In the genomic region with DNA sequence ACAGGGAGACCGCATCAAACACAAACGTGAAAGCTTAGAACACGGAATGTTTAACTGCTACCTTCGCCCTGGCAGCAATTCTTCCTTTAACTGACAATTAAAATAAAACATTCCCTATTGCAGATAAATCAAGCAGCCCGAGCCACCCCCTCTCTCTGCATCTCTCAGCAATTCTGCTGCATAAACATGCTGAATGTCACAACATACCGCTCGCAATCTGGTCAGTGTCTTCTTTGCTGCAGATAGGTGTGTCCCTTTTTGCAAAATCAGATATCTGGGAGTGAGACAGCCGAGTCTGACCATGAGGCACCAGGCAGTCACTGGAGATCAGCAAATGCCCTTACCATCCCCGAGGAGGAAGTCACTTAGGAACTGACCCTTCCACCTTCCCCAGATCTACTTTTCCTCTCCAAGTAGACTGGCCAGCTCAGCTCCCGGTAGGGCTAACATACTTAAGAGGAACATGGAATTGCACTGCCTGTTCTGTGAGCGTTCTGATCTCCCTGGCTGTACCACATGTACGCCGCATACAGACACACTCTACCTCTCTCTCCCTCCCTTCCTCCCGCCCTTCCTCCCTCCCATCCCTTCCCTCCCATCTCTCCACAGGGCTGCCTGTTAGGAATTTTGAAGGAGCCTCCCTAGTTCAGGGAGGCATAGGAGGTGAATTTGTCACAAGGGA, we compare ENCODE assay signal across 12 cellular contexts. TPM values are rescaled to one million over a fixed set of nuclear protein-coding genes. Genes with fewer than 3 reads are reported as not detected.
A peak's percentile ranks its signal among the peaks of the same experiment; 100 is the strongest.
DNase-seq lines count a peak whose midpoint lies in the region; ATAC-seq, FAIRE-seq and TF ChIP-seq lines count a peak whose summit lies in the region.
"Had no signal": no experiment of that assay in that cellular context is flagged by ENCODE, and none has a peak within 500 bp of the region (broad histone marks: within the 10 kb centered on the region; RNA-seq: fewer than 3 reads in every experiment).

A gene (minus strand): TSS at position 535 of the 682 bp plus-strand sequence.

- peak within 1 kb of the TSS; percentile 20; the same call in 1 of the 2 replicates for H2AK5ac ChIP-seq in H1 (ENCODE audit: low read depth, low read length)

- no peaks in the 10 kb centered on the region for H3K9me3 ChIP-seq in H1 (ENCODE audit: insufficient read depth in 2 of 2, low read depth in 1 of 2, low read length in 1 of 2)

- H4K91ac ChIP-seq in H1 (replicated peaks; ENCODE audit: insufficient read length, low read length), result peak within 1 kb of the TSS; percentile 14

- no peak within 1 kb of the TSS for H3K23ac ChIP-seq in H1 (ENCODE audit: insufficient read length)

- H3K56ac ChIP-seq in H1 (replicated peaks; ENCODE audit: insufficient read length, low read depth, low read length), result no peak within 1 kb of the TSS

- peak within 1 kb of the TSS; percentile 59 to 71 for H3K4me2 ChIP-seq in H1 (ENCODE audit: insufficient read depth in 1 of 2, low read depth in 2 of 2, low read length in 2 of 2)

- H3K36me3 ChIP-seq in H1 (ENCODE audit: control insufficient read depth in 2 of 4, insufficient read depth in 4 of 4, low read length in 3 of 4), result no peaks in the 10 kb centered on the region

- H3K27ac ChIP-seq in H1 (ENCODE audit: low read depth, low read length), result no peak within 1 kb of the TSS

- peak within 1 kb of the TSS; percentile 91 for H2AFZ ChIP-seq in H1 (ENCODE audit: low read length)

- no peak for TF ChIP-seq RAD21 in H1 (IDR thresholded peaks at IDR 0.05 in 1 of 2, conservative IDR thresholded peaks at IDR 0.05 in 1 of 2; ENCODE audit: low read depth in 2 of 2, low read length in 2 of 2)

- H4K20me1 ChIP-seq in H1 (replicated peaks in 1 of 2; ENCODE audit: control insufficient read depth in 1 of 2, insufficient read depth in 2 of 2, low read length in 2 of 2), result no peaks in the 10 kb centered on the region

- ATAC-seq in sciatic nerve, result peak; percentile 45
- ATAC-seq in activated T-helper 17 cell treated with anti-CD3 and anti-CD28 coated beads, Interleukin-2, amount 50 U/mL, for 72 hours (replicated peaks), result no peak

- H3K14ac ChIP-seq in H1 (ENCODE audit: insufficient read length), result no peak within 1 kb of the TSS

- FAIRE-seq in H1 (lab: Jason Lieb, UNC), result peak; percentile 13
- FAIRE-seq: H54 had no signal

- POLR2A ChIA-PET in H1 (lab: Charles Lee; ENCODE audit: partially characterized antibody), result interaction anchor here (1.2 to 1.3 kb wide), 2 partner anchors 11 to 145 kb away, joined by 3 to 10 read pairs; no protein-coding TSS in a partner anchor
- POLR2A ChIA-PET in HEK293T (lab: Yijun Ruan, JAX), result no interaction called here

- H3K9me3 Mint-ChIP-seq in HFFc6, result no peaks in the 10 kb centered on the region
- no peaks in the 10 kb centered on the region for H3K9me3 Mint-ChIP-seq in activated T-helper 17 cell treated with anti-CD3 and anti-CD28 coated beads, Interleukin-2, amount 50 U/mL, for 72 hours
- H3K9me3 Mint-ChIP-seq: stimulated activated naive CD8-positive, alpha-beta T cell treated with anti-CD3 and anti-CD28 coated beads, Interleukin-15, Interleukin-2, amounts not matched to agents 100 ng/mL and 50 ng/mL, for 24 hours had no signal

- CTCF ChIA-PET in H1 (lab: Charles Lee; ENCODE audit: partially characterized antibody), result interaction anchor here (0.7 to 1.9 kb wide), 13 partner anchors 10 to 152 kb away, joined by 3 to 11 read pairs (median 3); no protein-coding TSS in a partner anchor
- CTCF ChIA-PET in HEK293T (lab: Yijun Ruan, JAX), result no interaction called here

- H3K27me3 ChIP-seq in H1 (replicated peaks in 1 of 4; ENCODE audit: control insufficient read depth in 3 of 4, extremely low read depth in 1 of 4, insufficient read depth in 3 of 4, low read length in 3 of 4), result peaks cover 0 to 2% (median 0%) of the 10 kb centered on the region in 4 experiments; a peak in 1 of 7 replicates

- no peak within 1 kb of the TSS for H2BK15ac ChIP-seq in H1 (ENCODE audit: low read length)

- no peak for TF ChIP-seq EP300 in H1 (IDR thresholded peaks at IDR 0.05; ENCODE audit: borderline replicate concordance in 1 of 2, low read depth in 2 of 2, low read length in 2 of 2)

- H3K4me3 Mint-ChIP-seq in HFFc6, result no peak within 1 kb of the TSS
- H3K4me3 Mint-ChIP-seq in activated T-helper 17 cell treated with anti-CD3 and anti-CD28 coated beads, Interleukin-2, amount 50 U/mL, for 72 hours, result no peak within 1 kb of the TSS
- H3K4me3 Mint-ChIP-seq: CD4-positive, CD25-positive, alpha-beta regulatory T cell; stimulated activated naive CD8-positive, alpha-beta T cell treated with anti-CD3 and anti-CD28 coated beads, Interleukin-15, Interleukin-2, amounts not matched to agents 100 ng/mL and 50 ng/mL, for 24 hours had no signal

- H2BK5ac ChIP-seq in H1 (ENCODE audit: low read depth, low read length), result peak within 1 kb of the TSS; percentile 40; the same call in 1 of the 2 replicates

- peaks cover 42% of the 10 kb centered on the region for H3K27me3 Mint-ChIP-seq in HFFc6 (ENCODE audit: insufficient read depth)
- H3K27me3 Mint-ChIP-seq in activated T-helper 17 cell treated with anti-CD3 and anti-CD28 coated beads, Interleukin-2, amount 50 U/mL, for 72 hours, result peaks cover 43% of the 10 kb centered on the region

- peak within 1 kb of the TSS; percentile 71 for H3K18ac ChIP-seq in H1 (ENCODE audit: extremely low read depth, low read length)

- H4K8ac ChIP-seq in H1 (ENCODE audit: extremely low read depth, insufficient read depth, low read length), result peak within 1 kb of the TSS; percentile 31; the same call in 1 of the 2 replicates

- H3K4ac ChIP-seq in H1 (replicated peaks; ENCODE audit: insufficient read length, low read depth, low read length), result no peak within 1 kb of the TSS

- WGBS in H1 (ENCODE audit: extremely low coverage in 1 of 2, insufficient coverage in 1 of 2, insufficient read length in 1 of 2, insufficient replicate concordance in 2 of 2, low coverage in 1 of 2, low lambda C conversion rate in 2 of 2, missing lambda C conversion rate in 1 of 2), 2 experiments, result 57% methylated on average over 12 of the region's 14 CpGs; no CpG with 5 or more reads in 1 of the 2 experiments

- no peak for TF ChIP-seq CTCF in HFFc6 (IDR thresholded peaks at IDR 0.05)
- TF ChIP-seq CTCF in H1 (IDR thresholded peaks at IDR 0.05; ENCODE audit: control extremely low read depth in 1 of 3, insufficient read depth in 1 of 3, low read depth in 1 of 3, low read length in 3 of 3), result no peak

- H3K4me1 ChIP-seq in H1 (replicated peaks in 1 of 4; ENCODE audit: control insufficient read depth in 3 of 4, insufficient read depth in 4 of 4, low read length in 3 of 4), result peaks cover 17 to 21% (median 19%) of the 10 kb centered on the region in 4 experiments

- H3K36me3 Mint-ChIP-seq in HFFc6 (ENCODE audit: low read depth), result no peaks in the 10 kb centered on the region
- H3K36me3 Mint-ChIP-seq in activated T-helper 17 cell treated with anti-CD3 and anti-CD28 coated beads, Interleukin-2, amount 50 U/mL, for 72 hours (ENCODE audit: low read depth), result no peaks in the 10 kb centered on the region
- H3K36me3 Mint-ChIP-seq: CD4-positive, CD25-positive, alpha-beta regulatory T cell had no signal

- no peaks in the 10 kb centered on the region for H3K79me2 ChIP-seq in H1 (ENCODE audit: control insufficient read depth in 1 of 2, insufficient read depth in 2 of 2, low read length in 2 of 2)

- TF ChIP-seq POLR2A in H1 (IDR thresholded peaks at IDR 0.05; ENCODE audit: control extremely low read depth in 1 of 2, low read depth in 2 of 2, low read length in 2 of 2), result no peak

- no peak within 1 kb of the TSS for H3K27ac Mint-ChIP-seq in HFFc6
- H3K27ac Mint-ChIP-seq in activated T-helper 17 cell treated with anti-CD3 and anti-CD28 coated beads, Interleukin-2, amount 50 U/mL, for 72 hours, result no peak within 1 kb of the TSS
- H3K27ac Mint-ChIP-seq: CD4-positive, CD25-positive, alpha-beta regulatory T cell; stimulated activated naive CD8-positive, alpha-beta T cell treated with anti-CD3 and anti-CD28 coated beads, Interleukin-15, Interleukin-2, amounts not matched to agents 100 ng/mL and 50 ng/mL, for 24 hours had no signal

- no peak within 1 kb of the TSS for H2BK120ac ChIP-seq in H1 (replicated peaks; ENCODE audit: low read depth, low read length)

- H3K4me3 ChIP-seq in H1 (ENCODE audit: extremely low read depth in 1 of 4, insufficient read depth in 2 of 4, low read depth in 3 of 4, low read length in 4 of 4), result peak within 1 kb of the TSS in 2 of 4 experiments; percentile 15 to 24; a peak in 2 of 8 replicates

- DNase-seq in HFFc6, result no peak
- DNase-seq in H1 (ENCODE audit: low read depth in 1 of 2, low spot score in 2 of 2), result no peak
- DNase-seq in kidney tubule cell (ENCODE audit: low spot score), result peak; percentile 52
- DNase-seq in sciatic nerve (ENCODE audit: low spot score), result no peak
- DNase-seq in NCI-H2196 treated with DMSO at 0.1 percent for 48 hours (lab: John Stamatoyannopoulos, UW; ENCODE audit: unreplicated experiment), result no peak
- DNase-seq in HEK293T (ENCODE audit: extremely low spot score), result no peak
- no peak for DNase-seq in T-helper 2 cell
- DNase-seq: CD4-positive, CD25-positive, alpha-beta regulatory T cell; stimulated activated CD4-positive, alpha-beta T cell treated with anti-CD3 and anti-CD28 coated beads, Interleukin-12 subunit alpha, Interleukin-12 subunit beta, amount 100 ng/mL, for 4 hours had no signal

- peak within 1 kb of the TSS; percentile 67 for H2BK20ac ChIP-seq in H1 (ENCODE audit: low read length)

- H4K5ac ChIP-seq in H1 (ENCODE audit: insufficient read length, low read depth, low read length), result peak within 1 kb of the TSS; percentile 2

- no peaks in the 10 kb centered on the region; the same call in 1 of the 2 replicates for H3K23me2 ChIP-seq in H1 (ENCODE audit: low read depth, low read length)

- peak within 1 kb of the TSS; percentile 52; the same call in 1 of the 2 replicates for H2BK12ac ChIP-seq in H1 (ENCODE audit: low read depth, low read length)

- no peaks in the 10 kb centered on the region; the same call in 1 of the 2 replicates for H3K79me1 ChIP-seq in H1 (ENCODE audit: low read depth, low read length)

- intact Hi-C loops in sciatic nerve (cut with DNase I), result no loop called here

- no peak within 1 kb of the TSS for H3K9ac ChIP-seq in H1 (replicated peaks in 1 of 4; ENCODE audit: extremely low read depth in 1 of 4, low read depth in 3 of 4, low read length in 3 of 4)

- H3K4me1 Mint-ChIP-seq in HFFc6 (ENCODE audit: low read depth), result no peaks in the 10 kb centered on the region
- H3K4me1 Mint-ChIP-seq in activated T-helper 17 cell treated with anti-CD3 and anti-CD28 coated beads, Interleukin-2, amount 50 U/mL, for 72 hours, result no peaks in the 10 kb centered on the region

RNA-seq across cellular contexts. Expression of the gene that starts here (rescaled TPM):
- total RNA-seq in HFFc6 (2021; fragmentation: NEBNext Ultra II Directional; extraction: Animal tissue kit (Norgen Biotek cat#: 25700)), result 100 to 1,000 TPM in 2 of 6 experiments, 10 to 100 TPM in 4; 76.7 to 117 (median 92.3) TPM
- 37.2 and 39.6 TPM in 2 replicates for total RNA-seq in H1 (2021; fragmentation: NEBNext Ultra II Directional; extraction: Animal tissue kit (Norgen Biotek cat#: 25700))
- 26.2 and 38.6 TPM in 2 replicates for polyA plus RNA-seq in H1 (2011; rRNA removed)
- polyA plus RNA-seq in H1 (2011; cell fraction: cytosol; rRNA removed), result 20.1 TPM
- polyA plus RNA-seq in H1 (2011; cell fraction: nucleus; rRNA removed), result 44.7 TPM
- 22.6 to 31.1 TPM (median 30.7 TPM) in 4 replicates for polyA plus RNA-seq in H1 (2012, experiment 1 of 2)
- 11.4 TPM for polyA plus RNA-seq in H1 (2012, experiment 2 of 2)
- 32.4 TPM for polyA plus RNA-seq in H1 (2013, experiment 1 of 2)
- 28.2 TPM for polyA plus RNA-seq in H1 (2013, experiment 2 of 2)
- 52.1 and 54.0 TPM in 2 replicates for polyA minus RNA-seq in H1 (2011; rRNA and poly(A)+ RNA removed)
- 24.0 TPM for polyA minus RNA-seq in H1 (2011; cell fraction: cytosol; rRNA and poly(A)+ RNA removed)
- polyA minus RNA-seq in H1 (2011; cell fraction: nucleus; rRNA and poly(A)+ RNA removed), result 104 TPM
- 98.0 TPM for total RNA-seq in sciatic nerve
- 1 to 10 TPM in 1 of 2 donors, under 1 TPM in 1; 0.69 to 2.0 TPM for total RNA-seq in activated T-helper 17 cell treated with anti-CD3 and anti-CD28 coated beads, Interleukin-2, amount 50 U/mL, for 72 hours

Comparison
In these comparisons a context has a peak if more than half of its experiments do, and no peak if none do; other contexts are left out.
1. RNA of the gene that starts here (total RNA-seq): 98.0 TPM in sciatic nerve (single experiment), 76.7 to 117 TPM in HFFc6 and 37.2 to 39.6 TPM in H1; 0.69 to 2.0 TPM in activated T-helper 17 cell treated with anti-CD3 and anti-CD28 coated beads, Interleukin-2, amount 50 U/mL, for 72 hours; every median in the first group is over 10 times any median in the second.